ENCODE assay signal across 21 cellular contexts in the genomic region with DNA sequence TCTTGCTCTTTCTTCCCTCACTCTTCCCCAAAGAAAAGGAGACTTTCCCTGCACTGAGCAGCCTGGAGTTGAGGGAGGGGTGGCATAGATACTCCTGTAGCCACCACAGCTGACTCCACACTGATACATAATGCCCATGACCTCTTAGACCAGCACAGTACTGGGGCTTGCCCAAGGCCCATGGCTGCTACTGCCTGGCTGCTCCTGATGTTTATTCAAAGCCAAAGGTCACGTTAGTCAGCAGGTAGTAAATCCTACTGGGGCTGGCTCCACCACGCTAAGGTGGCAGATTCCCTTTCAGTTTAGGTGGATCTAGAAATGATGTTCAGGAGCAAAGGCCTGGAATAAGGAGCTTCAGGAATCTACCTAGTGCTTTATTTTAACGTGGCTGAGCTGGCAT.
A peak's percentile ranks its signal among the peaks of the same experiment; 100 is the strongest.
DNase-seq lines count a peak whose midpoint lies in the region; TF ChIP-seq lines count a peak whose summit lies in the region.
"Had no signal": no experiment of that assay in that cellular context is flagged by ENCODE, and none has a peak within 500 bp of the region (broad histone marks: within the 10 kb centered on the region; RNA-seq: fewer than 3 reads in every experiment).

No MANE protein-coding gene starts in this region.

- H3K36me3 Mint-ChIP-seq in Calu3 (ENCODE audit: insufficient read depth, unreplicated experiment), result no peaks in the 10 kb centered on the region
- H3K36me3 Mint-ChIP-seq in endodermal cell (ENCODE audit: low read depth), result no peaks in the 10 kb centered on the region
- no peaks in the 10 kb centered on the region for H3K36me3 Mint-ChIP-seq in nephron progenitor cell (ENCODE audit: low read depth)
- H3K36me3 Mint-ChIP-seq: CD14-positive monocyte had no signal

- DNase-seq in Calu3, result peak; percentile 9
- peak; percentile 45 for DNase-seq in HuH-7 (ENCODE audit: low spot score)
- DNase-seq in endodermal cell, result peak; percentile 46
- DNase-seq in nephron progenitor cell, result peak; percentile 12
- no peak for DNase-seq in vagina (ENCODE audit: extremely low spot score in 2 of 2)
- DNase-seq in activated CD8-positive, alpha-beta memory T cell treated with anti-CD3 and anti-CD28 coated beads, Interleukin-2, amount 50 U/mL, for 48 hours, result no peak
- no peak for DNase-seq in left ventricle myocardium inferior
- DNase-seq: DND-41; GM23248; HCEC 1CT; NCI-H1092; NCI-H2029 treated with DMSO at 0.1 percent for 48 hours; NCI-H345; NCI-H524; NCI-H774; NK-92 treated with Interleukin-12 subunit alpha and Interleukin-12 subunit beta, amount 100 ng/mL, for 24 hours; SJCRH30 had no signal

- TF ChIP-seq CTCF in Calu3 (IDR thresholded peaks at IDR 0.05; ENCODE audit: unreplicated experiment) (no peak), endodermal cell (conservative IDR thresholded peaks at IDR 0.05) (no peak), nephron progenitor cell (IDR thresholded peaks at IDR 0.05) (no peak), vagina (IDR thresholded peaks at IDR 0.05) (no peak), left ventricle myocardium inferior (IDR thresholded peaks at IDR 0.05; ENCODE audit: borderline replicate concordance) (no peak)

- H3K27ac ChIP-seq in endodermal cell (ENCODE audit: low read depth, low read length) (no peak overlapping the region), vagina (no peak overlapping the region), left ventricle myocardium inferior (replicated peaks) (no peak overlapping the region)
- H3K27ac ChIP-seq: A549, GM23248, SJCRH30 had no signal

- H3K9me3 Mint-ChIP-seq in Calu3 (ENCODE audit: low read depth, unreplicated experiment) (peaks cover 13% of the 10 kb centered on the region), endodermal cell (no peaks in the 10 kb centered on the region), nephron progenitor cell (peaks cover 51% of the 10 kb centered on the region)

- no TSS peak for BruUV-seq in Calu3 (replicated peaks; lab: Mats Ljungman, UMichigan)

- no peaks in the 10 kb centered on the region for H3K4me1 ChIP-seq in endodermal cell (ENCODE audit: control insufficient read depth, insufficient read depth, low read length)
- no peaks in the 10 kb centered on the region for H3K4me1 ChIP-seq in vagina
- H3K4me1 ChIP-seq in left ventricle myocardium inferior, result no peaks in the 10 kb centered on the region
- H3K4me1 ChIP-seq: A549, SJCRH30 had no signal

- no peak overlapping the region for H3K4me3 ChIP-seq in endodermal cell (ENCODE audit: low read length)
- H3K4me3 ChIP-seq in vagina, result no peak overlapping the region
- no peak overlapping the region for H3K4me3 ChIP-seq in left ventricle myocardium inferior
- H3K4me3 ChIP-seq: A549, GM23248, K562, SJCRH30 had no signal

- intact Hi-C loops in Calu3 (cut with micrococcal nuclease; ENCODE audit: unreplicated experiment) (no loop called here), vagina (cut with DNase I) (no loop called here), left ventricle myocardium inferior (cut with micrococcal nuclease) (no loop called here)

- H3K4me1 Mint-ChIP-seq in Calu3 (ENCODE audit: low read depth, unreplicated experiment) (no peaks in the 10 kb centered on the region), endodermal cell (peaks cover 3% of the 10 kb centered on the region), nephron progenitor cell (peaks cover 20% of the 10 kb centered on the region)
- H3K4me1 Mint-ChIP-seq: CD14-positive monocyte had no signal

- H3K36me3 ChIP-seq in endodermal cell (ENCODE audit: control insufficient read depth, insufficient read depth, low read length), result no peaks in the 10 kb centered on the region
- H3K36me3 ChIP-seq in vagina, result no peaks in the 10 kb centered on the region
- H3K36me3 ChIP-seq in left ventricle myocardium inferior, result no peaks in the 10 kb centered on the region
- H3K36me3 ChIP-seq: SJCRH30 had no signal

- H3K27me3 Mint-ChIP-seq in Calu3 (ENCODE audit: unreplicated experiment), result no peaks in the 10 kb centered on the region
- no peaks in the 10 kb centered on the region for H3K27me3 Mint-ChIP-seq in endodermal cell (ENCODE audit: insufficient read depth)
- no peaks in the 10 kb centered on the region for H3K27me3 Mint-ChIP-seq in nephron progenitor cell (ENCODE audit: low read depth, poor library complexity)
- H3K27me3 Mint-ChIP-seq: B cell had no signal

- no peak overlapping the region for H3K9ac ChIP-seq in endodermal cell (ENCODE audit: extremely low read depth, low read length, poor library complexity, severe bottlenecking)
- H3K9ac ChIP-seq: GM23248 had no signal

- no peak for TF ChIP-seq POLR2A in vagina (IDR thresholded peaks at IDR 0.05)

- H3K4me3 Mint-ChIP-seq in Calu3 (ENCODE audit: low read depth, unreplicated experiment) (no peak overlapping the region), endodermal cell (no peak overlapping the region), nephron progenitor cell (no peak overlapping the region)
- H3K4me3 Mint-ChIP-seq: B cell, CD14-positive monocyte had no signal

- H3K27me3 ChIP-seq in endodermal cell (ENCODE audit: control insufficient read depth, insufficient read depth, low read length, poor library complexity, severe bottlenecking), result no peaks in the 10 kb centered on the region
- H3K27me3 ChIP-seq in vagina, result no peaks in the 10 kb centered on the region
- H3K27me3 ChIP-seq in left ventricle myocardium inferior (ENCODE audit: low read depth), result no peaks in the 10 kb centered on the region
- H3K27me3 ChIP-seq: SJCRH30 had no signal

- CTCF ChIA-PET in Calu3 (lab: Charles Lee), result no interaction called here

- 83% methylated on average over 3 of the region's 3 CpGs; no CpG with 5 or more reads in 1 of the 2 experiments for WGBS in endodermal cell (ENCODE audit: insufficient coverage in 1 of 2, insufficient read length in 1 of 2), 2 experiments

- H3K27ac Mint-ChIP-seq in Calu3 (ENCODE audit: unreplicated experiment) (no peak overlapping the region), endodermal cell (peak overlapping the region; percentile 48), nephron progenitor cell (no peak overlapping the region)
- H3K27ac Mint-ChIP-seq: B cell, CD14-positive monocyte had no signal

- H3K9me3 ChIP-seq in endodermal cell (ENCODE audit: control insufficient read depth, low read length) (no peaks in the 10 kb centered on the region), vagina (no peaks in the 10 kb centered on the region), left ventricle myocardium inferior (replicated peaks) (peaks cover 51% of the 10 kb centered on the region)
- H3K9me3 ChIP-seq: A549, SJCRH30 had no signal

Comparison
In these comparisons a context has a peak if more than half of its experiments do, and no peak if none do; other contexts are left out.
1. DNase-seq: peak in Calu3 (single experiment), HuH-7 (single experiment), endodermal cell (single experiment) and nephron progenitor cell (single experiment); none in vagina (0 of 2), activated CD8-positive, alpha-beta memory T cell treated with anti-CD3 and anti-CD28 coated beads, Interleukin-2, amount 50 U/mL, for 48 hours (single experiment) and left ventricle myocardium inferior (single experiment).